ENCODE assay signal across 17 cellular contexts in genomic region chr18:47978603-47979002, GRCh38. TPM values are rescaled to one million over a fixed set of nuclear protein-coding genes. Genes with fewer than 3 reads are reported as not detected.
DNase-seq lines count a peak whose midpoint lies in the region; TF ChIP-seq lines count a peak whose summit lies in the region.
"Had no signal": no experiment of that assay in that cellular context is flagged by ENCODE, and none has a peak within 500 bp of the region (broad histone marks: within the 10 kb centered on the region; RNA-seq: fewer than 3 reads in every experiment).

No MANE protein-coding gene starts in this region.

- no peak overlapping the region for H3K9ac ChIP-seq in neural progenitor cell

- peaks cover 15% of the 10 kb centered on the region for H3K27me3 Mint-ChIP-seq in neural progenitor cell (ENCODE audit: insufficient read depth, low read depth)

- H4K20me1 ChIP-seq in neural progenitor cell (ENCODE audit: low read depth): no peaks in the 10 kb centered on the region

- no peak overlapping the region for H3K4me3 Mint-ChIP-seq in neural progenitor cell
- H3K4me3 Mint-ChIP-seq: CD4-positive, CD25-positive, alpha-beta regulatory T cell; CD8-positive, alpha-beta memory T cell; H9 had no signal

- peaks cover 48% of the 10 kb centered on the region for H3K4me1 Mint-ChIP-seq in neural progenitor cell
- H3K4me1 Mint-ChIP-seq: CD4-positive, CD25-positive, alpha-beta regulatory T cell; CD8-positive, alpha-beta memory T cell had no signal

- TF ChIP-seq CTCF in neural progenitor cell (IDR thresholded peaks at IDR 0.05) (no peak), suprapubic skin (IDR thresholded peaks at IDR 0.05) (no peak)

- peaks cover 65% of the 10 kb centered on the region for H3F3A ChIP-seq in neural progenitor cell (ENCODE audit: low read depth)

- no peak for TF ChIP-seq POLR2A in suprapubic skin (IDR thresholded peaks at IDR 0.05)

- H3K4me2 ChIP-seq in neural progenitor cell: peak overlapping the region; percentile 60

- peaks cover 2% of the 10 kb centered on the region for H3K9me3 Mint-ChIP-seq in neural progenitor cell
- H3K9me3 Mint-ChIP-seq: CD4-positive, CD25-positive, alpha-beta regulatory T cell; CD8-positive, alpha-beta memory T cell; H9 had no signal

- no peaks in the 10 kb centered on the region for H3K27me3 ChIP-seq in HAP-1 (ENCODE audit: low read depth)
- H3K27me3 ChIP-seq in neural progenitor cell: no peaks in the 10 kb centered on the region
- H3K27me3 ChIP-seq in suprapubic skin: peaks cover under 1% of the 10 kb centered on the region
- H3K27me3 ChIP-seq: BE2C had no signal

- no peaks in the 10 kb centered on the region for H3K79me2 ChIP-seq in neural progenitor cell (ENCODE audit: low read depth)

- WGBS in suprapubic skin: 93% methylated on average over 1 of the region's 1 CpG

- H3K36me3 Mint-ChIP-seq in neural progenitor cell: no peaks in the 10 kb centered on the region
- H3K36me3 Mint-ChIP-seq: CD4-positive, CD25-positive, alpha-beta regulatory T cell; CD8-positive, alpha-beta memory T cell; IgD-negative memory B cell had no signal

- no peak overlapping the region for H3K27ac Mint-ChIP-seq in neural progenitor cell
- H3K27ac Mint-ChIP-seq: CD8-positive, alpha-beta memory T cell; H9 had no signal

- H3K36me3 ChIP-seq in HAP-1 (replicated peaks): no peaks in the 10 kb centered on the region
- H3K36me3 ChIP-seq in neural progenitor cell: no peaks in the 10 kb centered on the region
- H3K36me3 ChIP-seq in suprapubic skin: no peaks in the 10 kb centered on the region
- H3K36me3 ChIP-seq: BE2C had no signal

- no peak for TF ChIP-seq EP300 in suprapubic skin (IDR thresholded peaks at IDR 0.05)

- H2AFZ ChIP-seq in neural progenitor cell (replicated peaks): no peak overlapping the region

- in situ Hi-C loops in HAP-1 (cut with MboI; ENCODE audit: low sequenced_read_pairs): no loop called here

- H3K9me3 ChIP-seq in HAP-1: no peaks in the 10 kb centered on the region
- H3K9me3 ChIP-seq in neural progenitor cell (ENCODE audit: low read depth): no peaks in the 10 kb centered on the region
- H3K9me3 ChIP-seq in suprapubic skin: no peaks in the 10 kb centered on the region
- H3K9me3 ChIP-seq: BE2C had no signal

- no peak overlapping the region for H3K4me3 ChIP-seq in HAP-1
- H3K4me3 ChIP-seq in neural progenitor cell: no peak overlapping the region
- H3K4me3 ChIP-seq in suprapubic skin: no peak overlapping the region

- H3K27ac ChIP-seq in neural progenitor cell: peak overlapping the region; percentile 60
- H3K27ac ChIP-seq in suprapubic skin: no peak overlapping the region

- DNase-seq in HAP-1 (ENCODE audit: low spot score in 2 of 2) (peak; percentile 62 to 71), NCI-H82 treated with DMSO at 0.1 percent for 48 hours (lab: John Stamatoyannopoulos, UW; ENCODE audit: unreplicated experiment) (peak; percentile 66), neural progenitor cell (ENCODE audit: low spot score) (peak; percentile 60), suprapubic skin (ENCODE audit: low spot score in 2 of 2) (no peak), NCI-H2081 treated with DMSO at 0.1 percent for 48 hours (lab: John Stamatoyannopoulos, UW) (no peak), NCI-H2029 treated with DMSO at 0.1 percent for 48 hours (lab: John Stamatoyannopoulos, UW) (no peak)
- DNase-seq: ACHN; BE2C; C1 segment of cervical spinal cord; CD4-positive, CD25-positive, alpha-beta regulatory T cell; CD8-positive, alpha-beta memory T cell; COR-L47; DMS153; GF-D8; GOT3; H9 had no signal

- peaks cover 7% of the 10 kb centered on the region for H3K4me1 ChIP-seq in HAP-1
- peaks cover 68% of the 10 kb centered on the region for H3K4me1 ChIP-seq in neural progenitor cell
- H3K4me1 ChIP-seq in suprapubic skin: no peaks in the 10 kb centered on the region

RNA-seq across cellular contexts. Expression of gene SMAD2, which starts 48.1 kb away (rescaled TPM):
- 170 and 233 TPM in 2 replicates for total RNA-seq in neural progenitor cell (ENCODE audit: low replicate concordance)
- total RNA-seq in suprapubic skin: 10 to 100 TPM; 47.5 to 75.9 (median 59.3) TPM

Comparison
In these comparisons a context has a peak if more than half of its experiments do, and no peak if none do; other contexts are left out.
1. DNase-seq: peak in HAP-1 (2 of 2), NCI-H82 treated with DMSO at 0.1 percent for 48 hours (single experiment) and neural progenitor cell (single experiment); none in suprapubic skin (0 of 2), NCI-H2081 treated with DMSO at 0.1 percent for 48 hours (single experiment) and NCI-H2029 treated with DMSO at 0.1 percent for 48 hours (single experiment).